24 cellular contexts compared by ENCODE assay signal in genomic region chr12:111076199-111076598, GRCh38. TPM values are rescaled to one million over a fixed set of nuclear protein-coding genes. Genes with fewer than 3 reads are reported as not detected.
DNase-seq lines count a peak whose midpoint lies in the region; ATAC-seq, FAIRE-seq and TF ChIP-seq lines count a peak whose summit lies in the region.
"Had no signal": no experiment of that assay in that cellular context is flagged by ENCODE, and none has a peak within 500 bp of the region (broad histone marks: within the 10 kb centered on the region; RNA-seq: fewer than 3 reads in every experiment).

No MANE protein-coding gene starts in this region.

- H3K9me3 ChIP-seq in A549, result peaks cover 6% of the 10 kb centered on the region; the same call in 1 of the 3 replicates
- no peaks in the 10 kb centered on the region for H3K9me3 ChIP-seq in K562 (replicated peaks; ENCODE audit: control insufficient read depth, insufficient read depth, low read depth, low read length)
- no peaks in the 10 kb centered on the region for H3K9me3 ChIP-seq in prostate gland
- no peaks in the 10 kb centered on the region for H3K9me3 ChIP-seq in MM.1S (replicated peaks; ENCODE audit: insufficient read depth, low read length)
- H3K9me3 ChIP-seq: BLaER1 had no signal

- TF ChIP-seq RAD21 in A549 (conservative IDR thresholded peaks at IDR 0.05 in 1 of 2, IDR thresholded peaks at IDR 0.05 in 1 of 2) (no peak), K562 (CRISPR knock-in tag; conservative IDR thresholded peaks at IDR 0.05 in 1 of 2, IDR thresholded peaks at IDR 0.05 in 1 of 2) (no peak)

- peaks cover 5% of the 10 kb centered on the region for H3K9me3 Mint-ChIP-seq in nephron
- H3K9me3 Mint-ChIP-seq: CD8-positive, alpha-beta memory T cell; GM23338; HFFc6 had no signal

- peaks cover 17% of the 10 kb centered on the region for H3K4me1 Mint-ChIP-seq in nephron
- H3K4me1 Mint-ChIP-seq: CD8-positive, alpha-beta memory T cell; IgD-negative memory B cell had no signal

- H2AFZ ChIP-seq in K562 (ENCODE audit: low read depth, low read length), result no peak overlapping the region
- H2AFZ ChIP-seq in MM.1S (ENCODE audit: low read length), result no peak overlapping the region
- H2AFZ ChIP-seq: GM23338 had no signal

- FAIRE-seq in A549 (lab: Jason Lieb, UNC), result no peak
- no peak for FAIRE-seq in K562 (lab: Jason Lieb, UNC)
- FAIRE-seq: GM12878, H54, HTR-8/SVneo had no signal

- CTCF ChIA-PET in A549 (lab: Yijun Ruan, JAX), result interaction anchor here (1.1 to 2.5 kb wide), 7 partner anchors 10 to 183 kb away, joined by 3 to 8 read pairs (median 4); no protein-coding TSS in a partner anchor
- CTCF ChIA-PET in K562 (lab: Yijun Ruan, JAX; ENCODE audit: low intra/inter-chr PET ratio), result no interaction called here

- no peaks in the 10 kb centered on the region for H3F3A ChIP-seq in MM.1S (ENCODE audit: insufficient read depth, low read length)

- peaks cover 19% of the 10 kb centered on the region for H3K4me1 ChIP-seq in A549
- no peaks in the 10 kb centered on the region; a peak in 1 of 5 replicates for H3K4me1 ChIP-seq in K562 (replicated peaks in 1 of 2; ENCODE audit: control insufficient read depth in 2 of 2, insufficient read depth in 2 of 2, low read length in 2 of 2)
- H3K4me1 ChIP-seq in prostate gland (replicated peaks), result peaks cover 10% of the 10 kb centered on the region
- no peaks in the 10 kb centered on the region for H3K4me1 ChIP-seq in MM.1S (ENCODE audit: low read length)

- H3K36me3 ChIP-seq in K562 (ENCODE audit: control insufficient read depth, insufficient read depth, low read length) (no peaks in the 10 kb centered on the region), prostate gland (no peaks in the 10 kb centered on the region), MM.1S (replicated peaks; ENCODE audit: insufficient read depth, low read length) (no peaks in the 10 kb centered on the region)
- H3K36me3 ChIP-seq: BLaER1 had no signal

- H3K4me3 Mint-ChIP-seq in nephron, result no peak overlapping the region
- H3K4me3 Mint-ChIP-seq: CD4-positive, CD25-positive, alpha-beta regulatory T cell; CD8-positive, alpha-beta memory T cell; GM23338; HFFc6; IgD-negative memory B cell had no signal

- ATAC-seq in A549 (no peak; a peak in 2 of 6 replicates), K562 (no peak)
- ATAC-seq: GM12878, GM23338, HCT116 had no signal

- no peaks in the 10 kb centered on the region for H3K9me1 ChIP-seq in K562 (ENCODE audit: control insufficient read depth, insufficient read depth, low read length)

- POLR2A ChIA-PET in A549 (lab: Yijun Ruan, JAX), result no interaction called here
- POLR2A ChIA-PET in K562 (lab: Yijun Ruan, JAX), result no interaction called here

- BruUV-seq in K562 (replicated peaks; lab: Mats Ljungman, UMichigan), result no TSS peak

- H3K27ac ChIP-seq in A549 (peak overlapping the region in 1 of 2 experiments; percentile 40; a peak in 1 of 6 replicates), K562 (ENCODE audit: extremely low read depth, low read depth, low read length) (no peak overlapping the region), prostate gland (peak overlapping the region; percentile 87 to 94), MM.1S (ENCODE audit: low read length) (no peak overlapping the region)
- H3K27ac ChIP-seq: 22Rv1, BLaER1 had no signal

- H3K79me2 ChIP-seq in K562 (ENCODE audit: control insufficient read depth, insufficient read depth, low read length), result no peaks in the 10 kb centered on the region
- no peaks in the 10 kb centered on the region for H3K79me2 ChIP-seq in MM.1S (ENCODE audit: low read length)

- H3K27me3 Mint-ChIP-seq in nephron (ENCODE audit: low read depth), result peaks cover 26% of the 10 kb centered on the region

- TF ChIP-seq POLR2A in A549 (IDR thresholded peaks at IDR 0.05; ENCODE audit: low read length) (no peak), K562 (conservative IDR thresholded peaks at IDR 0.05) (no peak), prostate gland (IDR thresholded peaks at IDR 0.05) (no peak)

- DNase-seq in A549 (ENCODE audit: low read depth in 1 of 2, low spot score in 1 of 2), result no peak
- no peak for DNase-seq in K562 (ENCODE audit: extremely low read depth in 1 of 4, low spot score in 3 of 4)
- DNase-seq in prostate gland (ENCODE audit: low spot score), result no peak
- DNase-seq in activated naive CD4-positive, alpha-beta T cell (lab: John Stamatoyannopoulos, UW), result no peak
- DNase-seq in MM.1S, result no peak
- DNase-seq in stimulated activated naive CD4-positive, alpha-beta T cell treated with Interleukin-2 at 50 U/mL for 16 hours (lab: John Stamatoyannopoulos, UW), result no peak
- DNase-seq: CD4-positive, CD25-positive, alpha-beta regulatory T cell; CD8-positive, alpha-beta memory T cell; COR-L47; DMS 273 treated with DMSO at 0.1 percent for 48 hours; DMS53; DND-41; EL; HFFc6 had no signal

- peak overlapping the region; percentile 14 to 70 (median 26) for H3K27ac Mint-ChIP-seq in nephron
- H3K27ac Mint-ChIP-seq: GM23338, HFFc6, IgD-negative memory B cell had no signal

- in situ Hi-C loops in K562 (cut with MboI), result no loop called here

- H3K4me2 ChIP-seq in A549 (peak overlapping the region; percentile 31), K562 (ENCODE audit: insufficient read depth, low read length) (no peak overlapping the region), MM.1S (ENCODE audit: low read depth, low read length) (no peak overlapping the region)
- H3K4me2 ChIP-seq: BLaER1, GM23338 had no signal

- 27% methylated on average over 1 of the region's 1 CpG for WGBS in A549 (ENCODE audit: missing lambda C conversion rate)
- WGBS in K562 (ENCODE audit: insufficient coverage, low coverage, missing lambda C conversion rate), result 0% methylated on average over 1 of the region's 1 CpG
- 60% methylated on average over 1 of the region's 1 CpG for WGBS in prostate gland

- intact Hi-C loops in K562 (cut with micrococcal nuclease), result no loop called here
- intact Hi-C loops in prostate gland (cut with DNase I), result no loop called here

- no peaks in the 10 kb centered on the region for H3K9me2 ChIP-seq in MM.1S (replicated peaks; ENCODE audit: insufficient read depth, low read length)

- TF ChIP-seq EP300 in A549 (IDR thresholded peaks at IDR 0.05) (no peak), K562 (IDR thresholded peaks at IDR 0.05; ENCODE audit: low read length) (no peak)

- H4K20me1 ChIP-seq in K562 (replicated peaks; ENCODE audit: control insufficient read depth, insufficient read depth, low read length) (no peaks in the 10 kb centered on the region), MM.1S (ENCODE audit: insufficient read depth, low read length) (no peaks in the 10 kb centered on the region)
- H4K20me1 ChIP-seq: BLaER1 had no signal

- peaks cover 15 to 59% of the 10 kb centered on the region in 2 experiments for H3K27me3 ChIP-seq in K562 (ENCODE audit: control insufficient read depth in 2 of 2, insufficient read depth in 2 of 2, low read length in 2 of 2)
- H3K27me3 ChIP-seq in prostate gland (replicated peaks; ENCODE audit: insufficient read depth), result no peaks in the 10 kb centered on the region
- H3K27me3 ChIP-seq in MM.1S (replicated peaks; ENCODE audit: insufficient read depth, low read length), result no peaks in the 10 kb centered on the region; the same call in 1 of the 2 replicates
- H3K27me3 ChIP-seq: BLaER1 had no signal

- H3K36me3 Mint-ChIP-seq in nephron (ENCODE audit: low read depth), result no peaks in the 10 kb centered on the region

- no peak overlapping the region for H3K4me3 ChIP-seq in A549
- no peak overlapping the region for H3K4me3 ChIP-seq in K562
- H3K4me3 ChIP-seq in prostate gland, result no peak overlapping the region
- H3K4me3 ChIP-seq in MM.1S (ENCODE audit: low read length), result no peak overlapping the region
- H3K4me3 ChIP-seq: BLaER1, GM12878, GM23338 had no signal

- TF ChIP-seq CTCF in A549 (IDR thresholded peaks at IDR 0.05) (no peak), K562 (IDR thresholded peaks at IDR 0.05 in 2 of 3, conservative IDR thresholded peaks at IDR 0.05 in 1 of 3; ENCODE audit: insufficient read depth in 2 of 3, low read depth in 1 of 3, low read length in 3 of 3) (no peak), nephron (IDR thresholded peaks at IDR 0.05; ENCODE audit: unreplicated experiment in 3 of 3) (no peak), prostate gland (IDR thresholded peaks at IDR 0.05) (no peak), MM.1S (IDR thresholded peaks at IDR 0.05; ENCODE audit: low read length) (no peak)

- no peak overlapping the region for H3K9ac ChIP-seq in K562 (ENCODE audit: insufficient read depth in 1 of 2, low read depth in 2 of 2, low read length in 2 of 2)
- H3K9ac ChIP-seq in MM.1S (ENCODE audit: low read length), result no peak overlapping the region
- H3K9ac ChIP-seq: BLaER1 had no signal

TF ChIP-seq in A549, 52 proteins besides CTCF, POLR2A, EP300 and RAD21:
- TF ChIP-seq EHMT2 (IDR thresholded peaks at IDR 0.05; ENCODE audit: low read depth), result no peak
- TF ChIP-seq MYC (IDR thresholded peaks at IDR 0.05; ENCODE audit: borderline replicate concordance, low read length), result no peak

TF ChIP-seq in K562, 482 proteins besides CTCF, POLR2A, EP300 and RAD21 (continues in another document):
- TF ChIP-seq ADNP (tag; IDR thresholded peaks at IDR 0.05) (peak; percentile 57; the same call in 1 of the 2 replicates), RBM22 (IDR thresholded peaks at IDR 0.05; ENCODE audit: low read depth, low read length, poor library complexity, severe bottlenecking) (no peak), RBM25 (IDR thresholded peaks at IDR 0.05; ENCODE audit: low read depth, low read length, severe bottlenecking) (peak; percentile 78)

RNA-seq across cellular contexts. Expression of gene CUX2, which starts 42.2 kb away (rescaled TPM):
- 0.04 and 0.06 TPM in 2 replicates for polyA plus RNA-seq in A549 (2011; rRNA removed)
- 0.03 and 0.04 TPM in 2 replicates for polyA plus RNA-seq in A549 (2012; cell fraction: cytosol; rRNA removed)
- polyA plus RNA-seq in A549 (2012; cell fraction: nucleus; rRNA removed), result 0.02 and 0.05 TPM in 2 replicates
- 0.04 to 0.07 TPM (median 0.04 TPM) in 3 replicates for polyA plus RNA-seq in A549 (2017; fragmentation: RNase III; extraction: RNeasy Plus Mini Kit Qiagen cat#74134 plus additional on column Dnase treatment)
- polyA minus RNA-seq in A549 (2011; rRNA and poly(A)+ RNA removed), result 0.04 and 0.10 TPM in 2 replicates
- not detected in 2 replicates for total RNA-seq in K562 (2011; cell fraction: chromatin; rRNA removed; ENCODE audit: low replicate concordance)
- total RNA-seq in K562 (2011; cell fraction: nucleolus; rRNA removed), result not detected in 2 replicates
- total RNA-seq in K562 (2011; cell fraction: nucleoplasm; rRNA removed), result not detected in 2 replicates
- total RNA-seq in K562 (2014; rRNA removed), result not detected in 2 replicates
- total RNA-seq in K562 (2014; rRNA removed; fragmentation: Illumina TruSeq; extraction: Trizol), result not detected in 2 replicates
- total RNA-seq in K562 (2015; rRNA removed; fragmentation: Illumina TruSeq; extraction: Trizol), result not detected in 2 replicates
- not detected in 2 replicates for total RNA-seq in K562 (2021)
- polyA plus RNA-seq in K562 (2011; rRNA removed), result not detected in 2 replicates
- not detected in 2 replicates for polyA plus RNA-seq in K562 (2011; cell fraction: cytosol; rRNA removed)
- polyA plus RNA-seq in K562 (2011; cell fraction: nucleus; rRNA removed), result not detected in 2 replicates
- not detected in 2 replicates for polyA plus RNA-seq in K562 (2012)
- not detected in 2 replicates for polyA plus RNA-seq in K562 (2014; fragmentation: Illumina TruSeq; extraction: Trizol)
- not detected for polyA plus RNA-seq in K562 (2014; fragmentation: Nextera tagmentation; extraction: Ambion mirVana)
- not detected in 2 replicates for polyA plus RNA-seq in K562 (2014; rRNA removed)
- not detected in 2 replicates for polyA minus RNA-seq in K562 (2011; rRNA and poly(A)+ RNA removed)
- not detected in 2 replicates for polyA minus RNA-seq in K562 (2011; cell fraction: cytosol; rRNA and poly(A)+ RNA removed)
- not detected in 2 replicates for polyA minus RNA-seq in K562 (2011; cell fraction: nucleus; rRNA and poly(A)+ RNA removed)
- total RNA-seq in prostate gland, result 10 to 100 TPM; 28.3 to 36.6 TPM
- total RNA-seq: CD8-positive, alpha-beta memory T cell; HFFc6 had no signal
- polyA plus RNA-seq: AG04450; CD4-positive, CD25-positive, alpha-beta regulatory T cell; CD8-positive, alpha-beta memory T cell; IgD-negative memory B cell had no signal

Comparison
In these comparisons a context has a peak if more than half of its experiments do, and no peak if none do; other contexts are left out.
1. H3K27ac ChIP-seq: peak in prostate gland (2 of 2); none in K562 (single experiment) and MM.1S (single experiment).
2. RNA of gene CUX2, which starts 42.2 kb away (total RNA-seq): 28.3 to 36.6 TPM in prostate gland; not detected in K562; every median in the first group is over 10 times any median in the second.